9 cellular contexts compared by ENCODE assay signal in the genomic region with DNA sequence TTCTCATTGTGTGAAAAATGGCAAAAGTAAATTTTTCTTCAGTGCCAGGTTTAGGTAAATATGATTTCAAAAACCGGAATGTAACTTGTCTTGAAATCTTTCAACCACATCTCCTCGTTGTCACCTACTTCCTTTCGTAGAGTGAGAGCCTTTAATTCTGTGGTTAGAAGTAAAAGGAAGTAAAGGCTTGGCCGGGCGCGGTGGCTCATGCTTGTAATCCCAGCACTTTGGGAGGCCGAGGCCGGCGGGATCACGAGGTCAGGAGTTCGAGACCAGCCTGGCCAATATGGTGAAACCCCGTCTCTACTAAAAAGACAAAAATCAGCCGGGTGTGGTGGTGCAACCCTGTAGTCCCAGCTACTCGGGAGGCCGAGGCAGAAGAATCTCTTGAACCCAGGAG. TPM values are rescaled to one million over a fixed set of nuclear protein-coding genes. Genes with fewer than 3 reads are reported as not detected.
DNase-seq lines count a peak whose midpoint lies in the region; ATAC-seq lines count a peak whose summit lies in the region.
"Had no signal": no experiment of that assay in that cellular context is flagged by ENCODE, and none has a peak within 500 bp of the region (broad histone marks: within the 10 kb centered on the region; RNA-seq: fewer than 3 reads in every experiment).

No MANE protein-coding gene starts in this region.

- peaks cover 76% of the 10 kb centered on the region for H3K4me1 Mint-ChIP-seq in activated CD4-positive, alpha-beta T cell treated with anti-CD3 and anti-CD28 coated beads for 36 hours
- H3K4me1 Mint-ChIP-seq in activated naive CD8-positive, alpha-beta T cell treated with anti-CD3 and anti-CD28 coated beads for 36 hours, result peaks cover 71% of the 10 kb centered on the region
- peaks cover 84% of the 10 kb centered on the region for H3K4me1 Mint-ChIP-seq in stimulated activated effector memory CD8-positive, alpha-beta T cell treated with anti-CD3 and anti-CD28 coated beads, Interleukin-12 subunit alpha, Interleukin-12 subunit beta, amount 100 ng/mL, for 72 hours

- CTCF ChIA-PET in activated CD4-positive, alpha-beta T cell treated with anti-CD3 and anti-CD28 coated beads for 36 hours (lab: Charles Lee), result interaction anchor here (0.5 to 2.0 kb wide), 7 partner anchors 8 to 880 kb away, joined by 3 to 10 read pairs (median 4); a partner anchor contains a TSS

- no peak overlapping the region for H3K4me3 Mint-ChIP-seq in activated CD4-positive, alpha-beta T cell treated with anti-CD3 and anti-CD28 coated beads for 36 hours
- H3K4me3 Mint-ChIP-seq in activated naive CD8-positive, alpha-beta T cell treated with anti-CD3 and anti-CD28 coated beads for 36 hours, result peak overlapping the region; percentile 22
- H3K4me3 Mint-ChIP-seq in stimulated activated effector memory CD8-positive, alpha-beta T cell treated with anti-CD3 and anti-CD28 coated beads, Interleukin-12 subunit alpha, Interleukin-12 subunit beta, amount 100 ng/mL, for 72 hours, result peak overlapping the region; percentile 59

- H3K36me3 Mint-ChIP-seq in activated CD4-positive, alpha-beta T cell treated with anti-CD3 and anti-CD28 coated beads for 36 hours (ENCODE audit: low read depth), result peaks cover 35% of the 10 kb centered on the region
- H3K36me3 Mint-ChIP-seq in activated naive CD8-positive, alpha-beta T cell treated with anti-CD3 and anti-CD28 coated beads for 36 hours, result peaks cover 47% of the 10 kb centered on the region
- H3K36me3 Mint-ChIP-seq in stimulated activated effector memory CD8-positive, alpha-beta T cell treated with anti-CD3 and anti-CD28 coated beads, Interleukin-12 subunit alpha, Interleukin-12 subunit beta, amount 100 ng/mL, for 72 hours, result peaks cover 49% of the 10 kb centered on the region

- intact Hi-C loops in activated CD4-positive, alpha-beta T cell treated with anti-CD3 and anti-CD28 coated beads for 36 hours (cut with DNase I, micrococcal nuclease), result no loop called here

- H3K27me3 Mint-ChIP-seq in activated CD4-positive, alpha-beta T cell treated with anti-CD3 and anti-CD28 coated beads for 36 hours, result no peaks in the 10 kb centered on the region
- H3K27me3 Mint-ChIP-seq in activated naive CD8-positive, alpha-beta T cell treated with anti-CD3 and anti-CD28 coated beads for 36 hours, result no peaks in the 10 kb centered on the region

- peak; percentile 68 for DNase-seq in activated CD4-positive, alpha-beta T cell treated with anti-CD3 and anti-CD28 coated beads for 36 hours
- DNase-seq in activated CD4-positive, alpha-beta T cell treated with anti-CD3 and anti-CD28 coated beads for 1 hour, result no peak
- DNase-seq in SIG-M5 (lab: John Stamatoyannopoulos, UW) (peak; percentile 63), NCI-H510A treated with DMSO at 0.1 percent for 48 hours (lab: John Stamatoyannopoulos, UW) (no peak), NCI-H1417 treated with DMSO at 0.1 percent for 48 hours (lab: John Stamatoyannopoulos, UW) (no peak)
- no peak for DNase-seq in activated naive CD8-positive, alpha-beta T cell treated with anti-CD3 and anti-CD28 coated beads for 36 hours
- DNase-seq in stimulated activated effector memory CD8-positive, alpha-beta T cell treated with anti-CD3 and anti-CD28 coated beads, Interleukin-12 subunit alpha, Interleukin-12 subunit beta, amount 100 ng/mL, for 72 hours (ENCODE audit: low spot score in 2 of 2), result no peak
- DNase-seq: 8988T had no signal

- ATAC-seq in activated CD4-positive, alpha-beta T cell treated with anti-CD3 and anti-CD28 coated beads for 36 hours, result no peak
- ATAC-seq in stimulated activated effector memory CD8-positive, alpha-beta T cell treated with anti-CD3 and anti-CD28 coated beads, Interleukin-12 subunit alpha, Interleukin-12 subunit beta, amount 100 ng/mL, for 72 hours, result no peak
- ATAC-seq in GM18498 (IDR thresholded peaks at IDR 0.05; ENCODE audit: unreplicated experiment), result no peak

- H3K9me3 Mint-ChIP-seq in activated CD4-positive, alpha-beta T cell treated with anti-CD3 and anti-CD28 coated beads for 36 hours (ENCODE audit: low read depth), result no peaks in the 10 kb centered on the region
- H3K9me3 Mint-ChIP-seq in activated naive CD8-positive, alpha-beta T cell treated with anti-CD3 and anti-CD28 coated beads for 36 hours, result no peaks in the 10 kb centered on the region
- H3K9me3 Mint-ChIP-seq in stimulated activated effector memory CD8-positive, alpha-beta T cell treated with anti-CD3 and anti-CD28 coated beads, Interleukin-12 subunit alpha, Interleukin-12 subunit beta, amount 100 ng/mL, for 72 hours, result no peaks in the 10 kb centered on the region

- H3K27ac Mint-ChIP-seq in activated CD4-positive, alpha-beta T cell treated with anti-CD3 and anti-CD28 coated beads for 36 hours, result peak overlapping the region; percentile 40
- peak overlapping the region; percentile 72 for H3K27ac Mint-ChIP-seq in activated naive CD8-positive, alpha-beta T cell treated with anti-CD3 and anti-CD28 coated beads for 36 hours
- peak overlapping the region; percentile 56 for H3K27ac Mint-ChIP-seq in stimulated activated effector memory CD8-positive, alpha-beta T cell treated with anti-CD3 and anti-CD28 coated beads, Interleukin-12 subunit alpha, Interleukin-12 subunit beta, amount 100 ng/mL, for 72 hours

- POLR2A ChIA-PET in activated CD4-positive, alpha-beta T cell treated with anti-CD3 and anti-CD28 coated beads for 36 hours (lab: Charles Lee), result interaction anchor here (1.3 kb wide), 1 partner anchor 15 kb away, joined by 3 read pairs; no protein-coding TSS in a partner anchor

RNA-seq across cellular contexts. Expression of a gene that starts 29.8 kb away (rescaled TPM):
- total RNA-seq in activated CD4-positive, alpha-beta T cell treated with anti-CD3 and anti-CD28 coated beads for 36 hours, result 10 to 100 TPM; 52.7 to 53.4 TPM
- total RNA-seq in activated naive CD8-positive, alpha-beta T cell treated with anti-CD3 and anti-CD28 coated beads for 36 hours, result 10 to 100 TPM; 37.6 to 41.4 TPM

RNA-seq across cellular contexts. Expression of a gene that starts 53.9 kb away (rescaled TPM):
- 100 to 1,000 TPM; 125 to 172 TPM for total RNA-seq in activated CD4-positive, alpha-beta T cell treated with anti-CD3 and anti-CD28 coated beads for 36 hours
- total RNA-seq in activated naive CD8-positive, alpha-beta T cell treated with anti-CD3 and anti-CD28 coated beads for 36 hours, result 100 to 1,000 TPM; 174 to 178 TPM

Comparison
In these comparisons a context has a peak if more than half of its experiments do, and no peak if none do; other contexts are left out.
1. DNase-seq: peak in activated CD4-positive, alpha-beta T cell treated with anti-CD3 and anti-CD28 coated beads for 36 hours (single experiment) and SIG-M5 (single experiment); none in activated CD4-positive, alpha-beta T cell treated with anti-CD3 and anti-CD28 coated beads for 1 hour (single experiment), activated naive CD8-positive, alpha-beta T cell treated with anti-CD3 and anti-CD28 coated beads for 36 hours (single experiment), stimulated activated effector memory CD8-positive, alpha-beta T cell treated with anti-CD3 and anti-CD28 coated beads, Interleukin-12 subunit alpha, Interleukin-12 subunit beta, amount 100 ng/mL, for 72 hours (0 of 2), NCI-H510A treated with DMSO at 0.1 percent for 48 hours (single experiment) and NCI-H1417 treated with DMSO at 0.1 percent for 48 hours (single experiment).
2. Peak in every context shown above with its lines, with median percentiles within 50 percentile points of each other: H3K27ac Mint-ChIP-seq.